8 cellular contexts compared by ENCODE assay signal in the genomic region with DNA sequence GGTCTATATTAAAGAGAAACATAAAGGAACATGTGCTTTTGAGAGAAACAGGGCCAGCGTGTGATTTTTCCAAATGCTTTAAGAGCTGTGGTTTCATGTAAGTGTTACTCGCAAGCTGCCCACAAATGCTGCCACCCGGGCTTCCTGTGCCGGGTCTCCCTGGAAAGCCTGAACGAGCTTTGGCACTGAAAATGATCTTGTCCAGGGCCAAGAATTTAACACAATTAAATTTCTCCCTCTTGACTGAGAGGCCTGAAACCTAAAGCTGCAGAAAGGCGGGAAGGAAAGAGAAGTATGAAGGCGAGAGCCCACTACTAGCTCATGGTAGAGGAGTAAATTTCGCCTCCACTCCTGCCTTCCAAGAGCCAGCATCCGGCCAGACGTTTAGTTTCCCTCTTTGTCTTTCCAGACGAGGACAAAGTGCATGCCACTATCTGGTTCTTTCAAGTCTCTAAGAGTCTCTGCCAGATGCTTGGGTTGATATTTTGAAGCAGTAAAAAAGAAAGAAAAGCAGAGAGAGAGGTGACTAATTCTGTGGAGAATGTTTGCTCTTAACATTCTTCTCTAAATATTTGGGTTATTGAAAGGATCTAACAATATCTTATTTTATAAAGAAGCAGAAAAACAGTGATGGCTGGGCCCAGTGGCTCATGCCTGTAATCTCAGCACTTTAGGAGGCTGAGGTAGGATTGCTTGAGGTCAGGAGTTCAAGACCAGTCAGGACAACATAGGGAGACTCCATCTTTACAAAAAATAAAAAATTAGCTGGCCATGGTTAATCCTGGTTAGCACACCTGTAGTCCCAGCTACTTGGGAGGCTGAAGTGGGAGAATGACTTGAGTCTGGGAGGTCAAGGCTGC.
DNase-seq lines count a peak whose midpoint lies in the region; ATAC-seq and FAIRE-seq lines count a peak whose summit lies in the region.

No MANE protein-coding gene starts in this region.

- peak; percentile 14 for DNase-seq in activated CD4-positive, alpha-beta T cell treated with anti-CD3 and anti-CD28 coated beads for 48 hours
- DNase-seq in activated CD4-positive, alpha-beta T cell treated with anti-CD3 and anti-CD28 coated beads, Interleukin-2, amount 50 U/mL, for 4 hours, result no peak
- DNase-seq in RCC 7860 (ENCODE audit: low spot score) (peak; percentile 60), NCI-H526 (lab: John Stamatoyannopoulos, UW) (no peak)
- peak; percentile 6 to 13 (median 9) for DNase-seq in effector memory CD8-positive, alpha-beta T cell

- peak overlapping the region; percentile 72 to 85 for H3K27ac Mint-ChIP-seq in effector memory CD8-positive, alpha-beta T cell

- no peaks in the 10 kb centered on the region for H3K27me3 ChIP-seq in muscle layer of duodenum (ENCODE audit: low read depth, low read length)

- peaks cover 5% of the 10 kb centered on the region for H3K36me3 Mint-ChIP-seq in effector memory CD8-positive, alpha-beta T cell (ENCODE audit: insufficient read depth)

- peaks cover 0 to 5% of the 10 kb centered on the region in 2 donors for H3K36me3 ChIP-seq in muscle layer of duodenum (ENCODE audit: control insufficient read depth in 1 of 2, insufficient read depth in 2 of 2, low read length in 2 of 2)

- H3K4me3 ChIP-seq in muscle layer of duodenum (ENCODE audit: low read depth in 1 of 2, low read length in 2 of 2), result peak overlapping the region; percentile 38 to 49

- H3K27me3 Mint-ChIP-seq in effector memory CD8-positive, alpha-beta T cell, result no peaks in the 10 kb centered on the region

- peak; percentile 31 for FAIRE-seq in RCC 7860 (lab: Jason Lieb, UNC)

- peaks cover 11% of the 10 kb centered on the region in 2 donors for H3K4me1 Mint-ChIP-seq in effector memory CD8-positive, alpha-beta T cell (ENCODE audit: low read depth in 2 of 2)

- no peaks in the 10 kb centered on the region for H3K9me3 Mint-ChIP-seq in effector memory CD8-positive, alpha-beta T cell

- no peaks in the 10 kb centered on the region for H3K9me3 ChIP-seq in muscle layer of duodenum (ENCODE audit: control insufficient read depth in 1 of 2, low read length in 2 of 2)

- peaks cover 19 to 23% of the 10 kb centered on the region in 2 donors for H3K4me1 ChIP-seq in muscle layer of duodenum (ENCODE audit: control insufficient read depth in 1 of 2, insufficient read depth in 2 of 2, low read length in 2 of 2)

- peak overlapping the region in 1 of 2 donors; percentile 54 for H3K4me3 Mint-ChIP-seq in effector memory CD8-positive, alpha-beta T cell

- peak overlapping the region; percentile 90 for H3K27ac ChIP-seq in muscle layer of duodenum (ENCODE audit: low read length)

- ATAC-seq in effector memory CD8-positive, alpha-beta T cell (replicated peaks), result peak; percentile 79
- ATAC-seq in GM18520 (IDR thresholded peaks at IDR 0.05; ENCODE audit: unreplicated experiment), result no peak
- no peak for ATAC-seq in HG03439 (IDR thresholded peaks at IDR 0.05; ENCODE audit: unreplicated experiment)

Comparison
In these comparisons a context has a peak if more than half of its experiments do, and no peak if none do; other contexts are left out.
1. DNase-seq: peak in activated CD4-positive, alpha-beta T cell treated with anti-CD3 and anti-CD28 coated beads for 48 hours (single experiment), RCC 7860 (single experiment) and effector memory CD8-positive, alpha-beta T cell (3 of 3); none in activated CD4-positive, alpha-beta T cell treated with anti-CD3 and anti-CD28 coated beads, Interleukin-2, amount 50 U/mL, for 4 hours (0 of 2) and NCI-H526 (0 of 2).